21 cellular contexts compared by ENCODE assay signal in the genomic region with DNA sequence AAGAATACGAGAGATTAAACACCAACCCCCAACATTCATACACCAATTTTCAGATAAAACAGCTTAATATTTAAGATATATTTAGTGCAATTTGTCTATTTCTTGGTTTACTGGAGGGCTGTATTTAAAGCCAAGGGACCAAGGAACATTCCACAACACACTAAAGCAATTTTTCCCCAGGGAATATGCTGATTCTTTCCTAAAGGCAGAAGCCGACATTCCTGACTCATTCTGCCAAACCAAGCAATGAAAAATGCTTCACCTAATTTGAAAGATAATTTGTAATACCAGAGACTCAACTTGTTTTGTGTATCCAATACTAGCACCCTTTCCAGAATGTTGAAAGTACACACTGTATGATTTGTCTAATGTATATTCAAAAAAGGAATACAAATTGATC.
DNase-seq lines count a peak whose midpoint lies in the region; ATAC-seq and TF ChIP-seq lines count a peak whose summit lies in the region.
"Had no signal": no experiment of that assay in that cellular context is flagged by ENCODE, and none has a peak within 500 bp of the region (broad histone marks: within the 10 kb centered on the region; RNA-seq: fewer than 3 reads in every experiment).

No MANE protein-coding gene starts in this region.

- no peaks in the 10 kb centered on the region for H3K36me3 ChIP-seq in H7 (replicated peaks; ENCODE audit: control insufficient read depth, insufficient read depth, low read length)

- peaks cover 5% of the 10 kb centered on the region for H3K36me3 Mint-ChIP-seq in nephron progenitor cell (ENCODE audit: low read depth)
- no peaks in the 10 kb centered on the region for H3K36me3 Mint-ChIP-seq in activated naive CD4-positive, alpha-beta T cell treated with anti-CD3 and anti-CD28 coated beads, Interleukin-2, amount 10 ng/mL, durations not matched to agents 7 days and 5 days

- H3K27ac Mint-ChIP-seq in nephron progenitor cell = peak overlapping the region; percentile 24
- no peak overlapping the region for H3K27ac Mint-ChIP-seq in activated naive CD4-positive, alpha-beta T cell treated with anti-CD3 and anti-CD28 coated beads, Interleukin-2, amount 10 ng/mL, durations not matched to agents 7 days and 5 days

- peaks cover 38% of the 10 kb centered on the region for H3K4me1 Mint-ChIP-seq in nephron progenitor cell
- no peaks in the 10 kb centered on the region for H3K4me1 Mint-ChIP-seq in activated naive CD4-positive, alpha-beta T cell treated with anti-CD3 and anti-CD28 coated beads, Interleukin-2, amount 10 ng/mL, durations not matched to agents 7 days and 5 days

- no peak overlapping the region for H3K4me3 Mint-ChIP-seq in nephron progenitor cell
- H3K4me3 Mint-ChIP-seq in activated naive CD4-positive, alpha-beta T cell treated with anti-CD3 and anti-CD28 coated beads, Interleukin-2, amount 10 ng/mL, durations not matched to agents 7 days and 5 days = no peak overlapping the region

- no peaks in the 10 kb centered on the region for H3K27me3 ChIP-seq in H7 (ENCODE audit: control insufficient read depth, insufficient read depth, low read length)

- H3K4me3 ChIP-seq in fibroblast of mammary gland (ENCODE audit: control insufficient read depth, low read depth, low read length) (no peak overlapping the region), H7 (ENCODE audit: insufficient read depth, low read depth, low read length) (no peak overlapping the region)
- H3K4me3 ChIP-seq: GM12878, K562, SK-N-MC had no signal

- DNase-seq in ELF-1 (ENCODE audit: low read depth, low spot score) (peak; percentile 7), amniotic epithelial cell (ENCODE audit: low read depth) (peak; percentile 15), fibroblast of mammary gland (ENCODE audit: low read depth) (peak; percentile 10), nephron progenitor cell (peak; percentile 4), H7 (no peak), KG1 (lab: John Stamatoyannopoulos, UW) (no peak)
- no peak for DNase-seq in activated naive CD4-positive, alpha-beta T cell treated with anti-CD3 and anti-CD28 coated beads, Interleukin-2, amount 10 ng/mL, durations not matched to agents 7 days and 5 days
- DNase-seq: DND-41, GF-D8, GOT3, NCI-H1105 treated with DMSO at 0.1 percent for 48 hours, NCI-H1694, NCI-H2081 treated with DMSO at 0.1 percent for 48 hours, NCI-H510A, NCI-H774, OCI-M1, SHP77 had no signal

- no peak for ATAC-seq in HG03571 (IDR thresholded peaks at IDR 0.05; ENCODE audit: unreplicated experiment)
- ATAC-seq: GM12878, K562 had no signal

- H3K27me3 Mint-ChIP-seq in nephron progenitor cell (ENCODE audit: low read depth, poor library complexity) = no peaks in the 10 kb centered on the region
- no peaks in the 10 kb centered on the region for H3K27me3 Mint-ChIP-seq in activated naive CD4-positive, alpha-beta T cell treated with anti-CD3 and anti-CD28 coated beads, Interleukin-2, amount 10 ng/mL, durations not matched to agents 7 days and 5 days

- no peak for TF ChIP-seq CTCF in fibroblast of mammary gland (conservative IDR thresholded peaks at IDR 0.05; ENCODE audit: control insufficient read depth, insufficient read depth, low read depth, low read length)
- TF ChIP-seq CTCF in nephron progenitor cell (IDR thresholded peaks at IDR 0.05) = no peak

- CTCF ChIA-PET in activated naive CD4-positive, alpha-beta T cell treated with anti-CD3 and anti-CD28 coated beads, Interleukin-2, amount 10 ng/mL, durations not matched to agents 7 days and 5 days (lab: Charles Lee) = no interaction called here

- peaks cover 5% of the 10 kb centered on the region for H3K9me3 Mint-ChIP-seq in nephron progenitor cell
- peaks cover 4% of the 10 kb centered on the region for H3K9me3 Mint-ChIP-seq in activated naive CD4-positive, alpha-beta T cell treated with anti-CD3 and anti-CD28 coated beads, Interleukin-2, amount 10 ng/mL, durations not matched to agents 7 days and 5 days

Comparison
In these comparisons a context has a peak if more than half of its experiments do, and no peak if none do; other contexts are left out.
1. DNase-seq: peak in ELF-1 (single experiment), amniotic epithelial cell (single experiment), fibroblast of mammary gland (single experiment) and nephron progenitor cell (single experiment); none in H7 (single experiment), KG1 (single experiment) and activated naive CD4-positive, alpha-beta T cell treated with anti-CD3 and anti-CD28 coated beads, Interleukin-2, amount 10 ng/mL, durations not matched to agents 7 days and 5 days (single experiment).